22 cellular contexts compared by ENCODE assay signal in genomic region chr9:92484563-92484962, GRCh38. TPM values are rescaled to one million over a fixed set of nuclear protein-coding genes. Genes with fewer than 3 reads are reported as not detected.
DNase-seq lines count a peak whose midpoint lies in the region; ATAC-seq and TF ChIP-seq lines count a peak whose summit lies in the region.
"Had no signal": no experiment of that assay in that cellular context is flagged by ENCODE, and none has a peak within 500 bp of the region (broad histone marks: within the 10 kb centered on the region; RNA-seq: fewer than 3 reads in every experiment).

No MANE protein-coding gene starts in this region.

- DNase-seq in MCF 10A (ENCODE audit: unreplicated experiment) (no peak), breast epithelium (ENCODE audit: low spot score in 2 of 2) (no peak), chondrocyte (ENCODE audit: low spot score) (no peak), osteoblast (ENCODE audit: insufficient read length, low spot score, missing footprints) (no peak), aorta (no peak), NCI-H187 treated with DMSO at 0.1 percent for 48 hours (lab: John Stamatoyannopoulos, UW) (no peak)
- DNase-seq: 8988T; CD8-positive, alpha-beta T cell; DND-41; H9; KG1; NCI-H1092 treated with DMSO at 0.1 percent for 48 hours; NCI-H1436 treated with DMSO at 0.1 percent for 48 hours; NCI-H2029 treated with DMSO at 0.1 percent for 48 hours; NCI-H226; NCI-H510A treated with DMSO at 0.1 percent for 48 hours; NCI-H748 treated with DMSO at 0.1 percent for 48 hours had no signal

- H3K27me3 ChIP-seq in breast epithelium (no peaks in the 10 kb centered on the region), osteoblast (ENCODE audit: insufficient read depth, low read length) (no peaks in the 10 kb centered on the region), aorta (ENCODE audit: control insufficient read depth in 1 of 2, insufficient read depth in 2 of 2, low read length in 1 of 2) (no peaks in the 10 kb centered on the region)
- H3K27me3 ChIP-seq: BLaER1 treated with 17β-estradiol and CSF1 and Interleukin-3, amounts not matched to agents 10 nM and 100 nM had no signal

- H3K4me3 ChIP-seq in breast epithelium (no peak overlapping the region), osteoblast (ENCODE audit: insufficient read depth, low read length) (no peak overlapping the region), aorta (ENCODE audit: low read length in 2 of 2) (no peak overlapping the region)
- H3K4me3 ChIP-seq: BLaER1 treated with 17β-estradiol and CSF1 and Interleukin-3, amounts not matched to agents 10 nM and 100 nM; GM12878; GM23248 had no signal

- ATAC-seq in aorta (ENCODE audit: low FRiP score) (no peak), HG02763 (IDR thresholded peaks at IDR 0.05; ENCODE audit: unreplicated experiment) (no peak)
- ATAC-seq: CD8-positive, alpha-beta T cell; GM12878; Panc1 had no signal

- H3K36me3 Mint-ChIP-seq in MCF 10A (ENCODE audit: insufficient read depth, unreplicated experiment), result no peaks in the 10 kb centered on the region
- H3K36me3 Mint-ChIP-seq in chondrocyte (ENCODE audit: low read depth), result no peaks in the 10 kb centered on the region
- H3K36me3 Mint-ChIP-seq: CD8-positive, alpha-beta T cell had no signal

- no peaks in the 10 kb centered on the region for H3K9me3 Mint-ChIP-seq in MCF 10A (ENCODE audit: unreplicated experiment)
- H3K9me3 Mint-ChIP-seq in chondrocyte (ENCODE audit: low read depth), result peaks cover 4% of the 10 kb centered on the region
- H3K9me3 Mint-ChIP-seq: CD8-positive, alpha-beta T cell; H9 had no signal

- H3K4me1 Mint-ChIP-seq in MCF 10A (ENCODE audit: insufficient read depth, unreplicated experiment) (peaks cover 30% of the 10 kb centered on the region), chondrocyte (ENCODE audit: low read depth) (peaks cover 81% of the 10 kb centered on the region)

- TF ChIP-seq CTCF in MCF 10A (IDR thresholded peaks at IDR 0.05; ENCODE audit: unreplicated experiment) (no peak), breast epithelium (IDR thresholded peaks at IDR 0.05) (no peak), chondrocyte (IDR thresholded peaks at IDR 0.05) (no peak), osteoblast (IDR thresholded peaks at IDR 0.05; ENCODE audit: extremely low read depth, low read depth, low read length) (no peak)

- H2AFZ ChIP-seq in osteoblast (ENCODE audit: low read length), result peak overlapping the region; percentile 70

- H3K36me3 ChIP-seq in breast epithelium (no peaks in the 10 kb centered on the region), osteoblast (ENCODE audit: insufficient read depth, low read length) (no peaks in the 10 kb centered on the region), aorta (ENCODE audit: control insufficient read depth in 1 of 2, insufficient read depth in 2 of 2, low read length in 1 of 2) (no peaks in the 10 kb centered on the region)
- H3K36me3 ChIP-seq: BLaER1 treated with 17β-estradiol and CSF1 and Interleukin-3, amounts not matched to agents 10 nM and 100 nM had no signal

- H4K20me1 ChIP-seq in osteoblast (ENCODE audit: insufficient read depth, low read length), result no peaks in the 10 kb centered on the region
- H4K20me1 ChIP-seq: BLaER1 treated with 17β-estradiol and CSF1 and Interleukin-3, amounts not matched to agents 10 nM and 100 nM had no signal

- no peaks in the 10 kb centered on the region for H3K79me2 ChIP-seq in osteoblast (ENCODE audit: insufficient read depth, low read length)

- H3K4me1 ChIP-seq in breast epithelium (no peaks in the 10 kb centered on the region), osteoblast (ENCODE audit: insufficient read depth, low read length) (peaks cover 28% of the 10 kb centered on the region), aorta (ENCODE audit: control insufficient read depth in 1 of 2, insufficient read depth in 2 of 2, low read length in 2 of 2) (peaks cover under 1 to 1% of the 10 kb centered on the region in 2 donors)

- H3K9me3 ChIP-seq in breast epithelium (no peaks in the 10 kb centered on the region), osteoblast (ENCODE audit: low read depth, low read length) (no peaks in the 10 kb centered on the region), aorta (ENCODE audit: control insufficient read depth, low read length) (no peaks in the 10 kb centered on the region)
- H3K9me3 ChIP-seq: BLaER1 treated with 17β-estradiol and CSF1 and Interleukin-3, amounts not matched to agents 10 nM and 100 nM had no signal

- H3K4me2 ChIP-seq in osteoblast (ENCODE audit: insufficient read depth, low read length), result no peak overlapping the region
- H3K4me2 ChIP-seq: BLaER1 treated with 17β-estradiol and CSF1 and Interleukin-3, amounts not matched to agents 10 nM and 100 nM had no signal

- no peak for TF ChIP-seq POLR2A in breast epithelium (IDR thresholded peaks at IDR 0.05)

- no peaks in the 10 kb centered on the region for H3K27me3 Mint-ChIP-seq in MCF 10A (ENCODE audit: insufficient read depth, unreplicated experiment)
- H3K27me3 Mint-ChIP-seq in chondrocyte (ENCODE audit: low read depth), result no peaks in the 10 kb centered on the region

- WGBS in aorta, 2 donors, result 44 to 53% methylated on average over 3 of the region's 3 CpGs

- no TSS peak for BruUV-seq in MCF 10A (replicated peaks; lab: Mats Ljungman, UMichigan)

- H3K27ac Mint-ChIP-seq in MCF 10A (ENCODE audit: low read depth, unreplicated experiment), result peak overlapping the region; percentile 0
- peak overlapping the region; percentile 27 for H3K27ac Mint-ChIP-seq in chondrocyte (ENCODE audit: unreplicated experiment)
- H3K27ac Mint-ChIP-seq: CD8-positive, alpha-beta T cell; H9 had no signal

- intact Hi-C loops in MCF 10A (cut with micrococcal nuclease) (no loop called here), breast epithelium (cut with DNase I; ENCODE audit: low total_unique reads) (no loop called here), aorta (cut with DNase I) (loop anchor here (5.0 kb wide), 2 partner anchors 113 to 118 kb away; no protein-coding TSS in a partner anchor)

- POLR2A ChIA-PET in MCF 10A (lab: Yijun Ruan, JAX), result interaction anchor here (1.5 kb wide), 1 partner anchor 20 kb away, joined by 4 read pairs; no protein-coding TSS in a partner anchor

- CTCF ChIA-PET in MCF 10A (lab: Yijun Ruan, JAX), result interaction anchor here (0.6 kb wide), 2 partner anchors 20 to 347 kb away, joined by 3 to 4 read pairs; no protein-coding TSS in a partner anchor

- H3K27ac ChIP-seq in breast epithelium (no peak overlapping the region), osteoblast (ENCODE audit: low read depth, low read length) (no peak overlapping the region), aorta (ENCODE audit: low read depth in 1 of 2, low read length in 2 of 2) (peak overlapping the region; percentile 44 to 67)
- H3K27ac ChIP-seq: BLaER1 treated with 17β-estradiol and CSF1 and Interleukin-3, amounts not matched to agents 10 nM and 100 nM; GM23248 had no signal

- H3K4me3 Mint-ChIP-seq in MCF 10A (ENCODE audit: unreplicated experiment), result no peak overlapping the region
- H3K4me3 Mint-ChIP-seq in chondrocyte (ENCODE audit: unreplicated experiment), result no peak overlapping the region
- H3K4me3 Mint-ChIP-seq: CD8-positive, alpha-beta T cell; H9 had no signal

RNA-seq across cellular contexts. Expression of gene ASPN, which starts 2.3 kb away (rescaled TPM):
- total RNA-seq in MCF 10A (2022), result 0.12 TPM in 1 of 2 replicates, not detected in the other
- 1 to 10 TPM; 3.9 to 6.3 (median 6.2) TPM for total RNA-seq in breast epithelium
- total RNA-seq in chondrocyte, result 335 to 385 TPM (median 376 TPM) in 3 replicates
- total RNA-seq in osteoblast, result 1.1 and 1.2 TPM in 2 replicates
- total RNA-seq in aorta, result 100 to 1,000 TPM in 1 of 2 donors, 10 to 100 TPM in 1; 79.8 to 113 TPM
- 100 to 1,000 TPM in 1 of 2 donors, 10 to 100 TPM in 1; 82.1 to 227 TPM for polyA plus RNA-seq in aorta
- total RNA-seq: CD8-positive, alpha-beta T cell; GM12878; H9 had no signal

RNA-seq across cellular contexts. Expression of gene ECM2, which starts 51.2 kb away (rescaled TPM):
- total RNA-seq in MCF 10A (2022) (10.2 and 13.5 TPM in 2 replicates), breast epithelium (10 to 100 TPM; 13.8 to 92.2 (median 25.5) TPM), chondrocyte (31.7 to 39.6 TPM (median 34.2 TPM) in 3 replicates), osteoblast (55.4 and 62.2 TPM in 2 replicates), aorta (10 to 100 TPM; 54.6 to 65.6 TPM)
- polyA plus RNA-seq in aorta, result 100 to 1,000 TPM in 1 of 2 donors, 10 to 100 TPM in 1; 47.8 to 102 TPM
- total RNA-seq: CD8-positive, alpha-beta T cell; H9 had no signal

Comparison
In these comparisons a context has a peak if more than half of its experiments do, and no peak if none do; other contexts are left out.
1. H3K27ac ChIP-seq: peak in aorta (2 of 2); none in breast epithelium (0 of 2) and osteoblast (single experiment).
2. RNA of gene ASPN, which starts 2.3 kb away (total RNA-seq): 335 to 385 TPM in chondrocyte and 79.8 to 113 TPM in aorta; 3.9 to 6.3 TPM in breast epithelium, 1.1 to 1.2 TPM in osteoblast and 0.12 TPM in MCF 10A; every median in the first group is over 10 times any median in the second.
3. intact Hi-C loops: an anchor here in aorta (5.0 kb wide); none called in MCF 10A and breast epithelium.